1 cellular context compared by ENCODE assay signal in genomic region chr1:59816318-59816878, GRCh38.
TF ChIP-seq lines count a peak whose summit lies in the region.

No MANE protein-coding gene starts in this region.

TF ChIP-seq in WTC11, 78 proteins besides CTCF, POLR2A, EP300 and RAD21 (continued from another document):
- no peak for TF ChIP-seq ATF6 (CRISPR knock-in tag; IDR thresholded peaks at IDR 0.05)
- TF ChIP-seq ZNF263 (CRISPR knock-in tag; IDR thresholded peaks at IDR 0.05; ENCODE audit: low read depth): no peak
- no peak for TF ChIP-seq SMAD4 (CRISPR knock-in tag; IDR thresholded peaks at IDR 0.05)
- no peak for TF ChIP-seq MAX (CRISPR knock-in tag; IDR thresholded peaks at IDR 0.05)
- TF ChIP-seq HMGXB4 (CRISPR knock-in tag; IDR thresholded peaks at IDR 0.05): no peak
- TF ChIP-seq AFF4 (CRISPR knock-in tag; IDR thresholded peaks at IDR 0.05; ENCODE audit: borderline replicate concordance): no peak
- TF ChIP-seq OVOL2 (CRISPR knock-in tag; IDR thresholded peaks at IDR 0.05; ENCODE audit: borderline replicate concordance): no peak
- no peak for TF ChIP-seq FOXP4 (CRISPR knock-in tag; IDR thresholded peaks at IDR 0.05)
- TF ChIP-seq CREM (CRISPR knock-in tag; IDR thresholded peaks at IDR 0.05): no peak
- TF ChIP-seq JUN (CRISPR knock-in tag; IDR thresholded peaks at IDR 0.05): no peak
- TF ChIP-seq ZNF425 (CRISPR knock-in tag; conservative IDR thresholded peaks at IDR 0.05): no peak
- no peak for TF ChIP-seq SP1 (CRISPR knock-in tag; conservative IDR thresholded peaks at IDR 0.05)
